ENCODE assay signal across 2 cellular contexts in genomic region chr1:42942444-42942843, GRCh38.
TF ChIP-seq lines count a peak whose summit lies in the region.

No MANE protein-coding gene starts in this region.

TF ChIP-seq in SK-N-SH, 30 proteins besides CTCF, POLR2A, EP300 and RAD21 (continued from another document):
- no peak for TF ChIP-seq GABPA (IDR thresholded peaks at IDR 0.05; ENCODE audit: low read depth)
- no peak for TF ChIP-seq FOXJ3 (CRISPR knock-in tag; IDR thresholded peaks at IDR 0.05)
- no peak for TF ChIP-seq NRF1 (IDR thresholded peaks at IDR 0.05; ENCODE audit: low read depth, low read length)
- TF ChIP-seq USF1 (IDR thresholded peaks at IDR 0.05; ENCODE audit: borderline replicate concordance, low read depth) = no peak
- TF ChIP-seq YY1 (IDR thresholded peaks at IDR 0.05; ENCODE audit: low read depth) = no peak
- TF ChIP-seq ELF1 (IDR thresholded peaks at IDR 0.05) = no peak
- no peak for TF ChIP-seq ZBTB33 (IDR thresholded peaks at IDR 0.05; ENCODE audit: borderline replicate concordance, low read depth)
- no peak for TF ChIP-seq TAF1 (IDR thresholded peaks at IDR 0.05; ENCODE audit: borderline replicate concordance, low read depth, low read length)
- no peak for TF ChIP-seq SMC3 (IDR thresholded peaks at IDR 0.05; ENCODE audit: low read depth, low read length)

TF ChIP-seq in SK-N-SH treated with all-trans-retinoic acid at 6 μM for 48 hours, 23 proteins besides CTCF, POLR2A, EP300 and RAD21 (continued from another document):
- TF ChIP-seq TSHZ2 (CRISPR knock-in tag; IDR thresholded peaks at IDR 0.05) = no peak
- TF ChIP-seq BACH2 (CRISPR knock-in tag; IDR thresholded peaks at IDR 0.05; ENCODE audit: borderline replicate concordance) = no peak
- TF ChIP-seq POU6F1 (CRISPR knock-in tag; IDR thresholded peaks at IDR 0.05; ENCODE audit: borderline replicate concordance, low read depth) = no peak
- no peak for TF ChIP-seq ISL1 (CRISPR knock-in tag; IDR thresholded peaks at IDR 0.05)
- TF ChIP-seq ZNF70 (CRISPR knock-in tag; IDR thresholded peaks at IDR 0.05) = no peak
